1 cellular context compared by ENCODE assay signal in genomic region chr12:121668750-121669524, GRCh38.
TF ChIP-seq lines count a peak whose summit lies in the region.

No MANE protein-coding gene starts in this region.

TF ChIP-seq in HepG2, 621 proteins besides CTCF, POLR2A, EP300 and RAD21 (continued from another document and continues in another):
- no peak for TF ChIP-seq TERF1 (CRISPR knock-in tag; IDR thresholded peaks at IDR 0.05)
- no peak for TF ChIP-seq UBTF (CRISPR knock-in tag; IDR thresholded peaks at IDR 0.05)
- 0 out of 2 replicates have a peak, but pooled peaks have one; percentile 37 for TF ChIP-seq HNRNPL (IDR thresholded peaks at IDR 0.05; ENCODE audit: low read depth, low read length)
- TF ChIP-seq PHF8 (CRISPR knock-in tag; IDR thresholded peaks at IDR 0.05), result 0 out of 2 replicates have a peak, but pooled peaks have one; percentile 38
- TF ChIP-seq HDAC2 (CRISPR knock-in tag; IDR thresholded peaks at IDR 0.05), result no peak
- no peak for TF ChIP-seq ZNF138 (CRISPR knock-in tag; IDR thresholded peaks at IDR 0.05; ENCODE audit: low read depth)
- TF ChIP-seq PCBP2 (optimal IDR thresholded peaks at IDR 0.05; ENCODE audit: low read depth, low read length, poor library complexity, severe bottlenecking), result no peak
- TF ChIP-seq HOXA3 (CRISPR knock-in tag; IDR thresholded peaks at IDR 0.05), result 0 out of 2 replicates have a peak, but pooled peaks have one; percentile 9
- TF ChIP-seq ZFP91 (CRISPR knock-in tag; IDR thresholded peaks at IDR 0.05; ENCODE audit: borderline replicate concordance), result no peak
- TF ChIP-seq, protein P1, sequence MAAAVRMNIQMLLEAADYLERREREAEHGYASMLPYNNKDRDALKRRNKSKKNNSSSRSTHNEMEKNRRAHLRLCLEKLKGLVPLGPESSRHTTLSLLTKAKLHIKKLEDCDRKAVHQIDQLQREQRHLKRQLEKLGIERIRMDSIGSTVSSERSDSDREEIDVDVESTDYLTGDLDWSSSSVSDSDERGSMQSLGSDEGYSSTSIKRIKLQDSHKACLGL (CRISPR knock-in tag; IDR thresholded peaks at IDR 0.05), result no peak
- no peak for TF ChIP-seq HIC2 (CRISPR knock-in tag; IDR thresholded peaks at IDR 0.05; ENCODE audit: low read depth)
- TF ChIP-seq BCL3 (CRISPR knock-in tag; IDR thresholded peaks at IDR 0.05), result no peak
- no peak for TF ChIP-seq ZNF737 (CRISPR knock-in tag; IDR thresholded peaks at IDR 0.05; ENCODE audit: borderline replicate concordance)
- no peak for TF ChIP-seq AGO2 (optimal IDR thresholded peaks at IDR 0.05; ENCODE audit: low read depth, low read length)
- no peak for TF ChIP-seq CEBPG (CRISPR knock-in tag; IDR thresholded peaks at IDR 0.05)
- TF ChIP-seq ZSCAN5A (CRISPR knock-in tag; IDR thresholded peaks at IDR 0.05; ENCODE audit: borderline replicate concordance), result no peak
- TF ChIP-seq SNAPC2 (CRISPR knock-in tag; IDR thresholded peaks at IDR 0.05), result no peak
- TF ChIP-seq RFX5 (IDR thresholded peaks at IDR 0.05; ENCODE audit: low read depth, low read length), result no peak
- TF ChIP-seq ZBTB7B (CRISPR knock-in tag; IDR thresholded peaks at IDR 0.05), result 0 out of 2 replicates have a peak, but pooled peaks have one; percentile 33
- TF ChIP-seq HBP1 (CRISPR knock-in tag; IDR thresholded peaks at IDR 0.05; ENCODE audit: low read depth), result no peak
- TF ChIP-seq, protein P2, sequence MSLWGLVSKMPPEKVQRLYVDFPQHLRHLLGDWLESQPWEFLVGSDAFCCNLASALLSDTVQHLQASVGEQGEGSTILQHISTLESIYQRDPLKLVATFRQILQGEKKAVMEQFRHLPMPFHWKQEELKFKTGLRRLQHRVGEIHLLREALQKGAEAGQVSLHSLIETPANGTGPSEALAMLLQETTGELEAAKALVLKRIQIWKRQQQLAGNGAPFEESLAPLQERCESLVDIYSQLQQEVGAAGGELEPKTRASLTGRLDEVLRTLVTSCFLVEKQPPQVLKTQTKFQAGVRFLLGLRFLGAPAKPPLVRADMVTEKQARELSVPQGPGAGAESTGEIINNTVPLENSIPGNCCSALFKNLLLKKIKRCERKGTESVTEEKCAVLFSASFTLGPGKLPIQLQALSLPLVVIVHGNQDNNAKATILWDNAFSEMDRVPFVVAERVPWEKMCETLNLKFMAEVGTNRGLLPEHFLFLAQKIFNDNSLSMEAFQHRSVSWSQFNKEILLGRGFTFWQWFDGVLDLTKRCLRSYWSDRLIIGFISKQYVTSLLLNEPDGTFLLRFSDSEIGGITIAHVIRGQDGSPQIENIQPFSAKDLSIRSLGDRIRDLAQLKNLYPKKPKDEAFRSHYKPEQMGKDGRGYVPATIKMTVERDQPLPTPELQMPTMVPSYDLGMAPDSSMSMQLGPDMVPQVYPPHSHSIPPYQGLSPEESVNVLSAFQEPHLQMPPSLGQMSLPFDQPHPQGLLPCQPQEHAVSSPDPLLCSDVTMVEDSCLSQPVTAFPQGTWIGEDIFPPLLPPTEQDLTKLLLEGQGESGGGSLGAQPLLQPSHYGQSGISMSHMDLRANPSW (CRISPR knock-in tag; IDR thresholded peaks at IDR 0.05; ENCODE audit: borderline replicate concordance), result no peak
- TF ChIP-seq ZNF280B (CRISPR knock-in tag; IDR thresholded peaks at IDR 0.05; ENCODE audit: borderline replicate concordance), result 0 out of 2 replicates have a peak, but pooled peaks have one; percentile 36
- TF ChIP-seq, protein P3, sequence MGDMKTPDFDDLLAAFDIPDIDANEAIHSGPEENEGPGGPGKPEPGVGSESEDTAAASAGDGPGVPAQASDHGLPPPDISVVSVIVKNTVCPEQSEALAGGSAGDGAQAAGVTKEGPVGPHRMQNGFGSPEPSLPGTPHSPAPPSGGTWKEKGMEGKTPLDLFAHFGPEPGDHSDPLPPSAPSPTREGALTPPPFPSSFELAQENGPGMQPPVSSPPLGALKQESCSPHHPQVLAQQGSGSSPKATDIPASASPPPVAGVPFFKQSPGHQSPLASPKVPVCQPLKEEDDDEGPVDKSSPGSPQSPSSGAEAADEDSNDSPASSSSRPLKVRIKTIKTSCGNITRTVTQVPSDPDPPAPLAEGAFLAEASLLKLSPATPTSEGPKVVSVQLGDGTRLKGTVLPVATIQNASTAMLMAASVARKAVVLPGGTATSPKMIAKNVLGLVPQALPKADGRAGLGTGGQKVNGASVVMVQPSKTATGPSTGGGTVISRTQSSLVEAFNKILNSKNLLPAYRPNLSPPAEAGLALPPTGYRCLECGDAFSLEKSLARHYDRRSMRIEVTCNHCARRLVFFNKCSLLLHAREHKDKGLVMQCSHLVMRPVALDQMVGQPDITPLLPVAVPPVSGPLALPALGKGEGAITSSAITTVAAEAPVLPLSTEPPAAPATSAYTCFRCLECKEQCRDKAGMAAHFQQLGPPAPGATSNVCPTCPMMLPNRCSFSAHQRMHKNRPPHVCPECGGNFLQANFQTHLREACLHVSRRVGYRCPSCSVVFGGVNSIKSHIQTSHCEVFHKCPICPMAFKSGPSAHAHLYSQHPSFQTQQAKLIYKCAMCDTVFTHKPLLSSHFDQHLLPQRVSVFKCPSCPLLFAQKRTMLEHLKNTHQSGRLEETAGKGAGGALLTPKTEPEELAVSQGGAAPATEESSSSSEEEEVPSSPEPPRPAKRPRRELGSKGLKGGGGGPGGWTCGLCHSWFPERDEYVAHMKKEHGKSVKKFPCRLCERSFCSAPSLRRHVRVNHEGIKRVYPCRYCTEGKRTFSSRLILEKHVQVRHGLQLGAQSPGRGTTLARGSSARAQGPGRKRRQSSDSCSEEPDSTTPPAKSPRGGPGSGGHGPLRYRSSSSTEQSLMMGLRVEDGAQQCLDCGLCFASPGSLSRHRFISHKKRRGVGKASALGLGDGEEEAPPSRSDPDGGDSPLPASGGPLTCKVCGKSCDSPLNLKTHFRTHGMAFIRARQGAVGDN (CRISPR knock-in tag; IDR thresholded peaks at IDR 0.05), result peak; percentile 58
- no peak for TF ChIP-seq ZC3H4 (CRISPR knock-in tag; IDR thresholded peaks at IDR 0.05; ENCODE audit: borderline replicate concordance)
- no peak for TF ChIP-seq CSRNP2 (CRISPR knock-in tag; conservative IDR thresholded peaks at IDR 0.05; ENCODE audit: low read depth)
- TF ChIP-seq ZNF33B (CRISPR knock-in tag; IDR thresholded peaks at IDR 0.05), result no peak
- TF ChIP-seq ZNF709 (CRISPR knock-in tag; IDR thresholded peaks at IDR 0.05), result no peak
